18 cellular contexts compared by ENCODE assay signal in the genomic region with DNA sequence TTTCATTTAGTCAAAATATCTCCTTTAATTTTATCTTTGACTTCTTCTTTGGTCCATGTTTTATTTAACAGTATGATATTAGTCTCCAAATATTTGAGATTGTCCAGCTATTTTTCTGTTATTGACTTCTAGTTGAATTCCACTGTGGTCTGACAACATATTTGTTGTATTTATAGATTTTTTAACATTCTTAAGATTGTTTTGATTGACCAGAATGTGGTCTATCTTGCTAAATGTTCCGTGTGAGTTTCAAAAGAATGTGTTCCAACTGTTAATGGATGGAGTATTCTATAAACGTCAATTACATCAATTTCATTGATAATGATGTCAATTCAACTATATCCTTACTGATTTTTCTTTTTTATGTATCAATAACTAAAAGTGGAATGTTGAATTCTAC.
DNase-seq lines count a peak whose midpoint lies in the region; ATAC-seq and TF ChIP-seq lines count a peak whose summit lies in the region.
"Had no signal": no experiment of that assay in that cellular context is flagged by ENCODE, and none has a peak within 500 bp of the region (broad histone marks: within the 10 kb centered on the region; RNA-seq: fewer than 3 reads in every experiment).

No MANE protein-coding gene starts in this region.

- peak; percentile 24 for DNase-seq in GM03348 (ENCODE audit: low spot score)
- peak; percentile 26 for DNase-seq in adipocyte (ENCODE audit: low read depth)
- DNase-seq in fibroblast of villous mesenchyme (ENCODE audit: low read depth) = peak; percentile 14
- DNase-seq in activated T-cell treated with anti-CD3 and anti-CD28 coated beads, Interleukin-2, amount 50 U/mL, for 4 hours = no peak
- no peak for DNase-seq in activated effector memory CD4-positive, alpha-beta T cell treated with Interleukin-2 at 50 U/mL for 16 hours
- DNase-seq: CD4-positive, alpha-beta T cell; DMS153; KG1; NCI-H1048; NCI-H1436; NCI-H2029; NCI-H2171; NCI-H526; PC-9 had no signal

- ATAC-seq in activated T-cell treated with anti-CD3 and anti-CD28 coated beads, Interleukin-2, amount 50 U/mL, for 4 hours = no peak
- no peak for ATAC-seq in GM19035 (IDR thresholded peaks at IDR 0.05; ENCODE audit: unreplicated experiment)
- ATAC-seq: GM23338, HCT116 had no signal

- H3K36me3 ChIP-seq in adipocyte (ENCODE audit: control insufficient read depth, insufficient read depth, low read length, severe bottlenecking) = no peaks in the 10 kb centered on the region
- no peaks in the 10 kb centered on the region for H3K36me3 ChIP-seq in skeletal muscle satellite cell (ENCODE audit: insufficient read depth, low read length)

- H3K4me1 ChIP-seq in adipocyte (ENCODE audit: control insufficient read depth, insufficient read depth, low read length) = no peaks in the 10 kb centered on the region
- peaks cover 4% of the 10 kb centered on the region for H3K4me1 ChIP-seq in skeletal muscle satellite cell (ENCODE audit: control insufficient read depth, insufficient read depth, low read length)

- no peaks in the 10 kb centered on the region for H3K9me3 ChIP-seq in adipocyte (ENCODE audit: control insufficient read depth, low read length)
- H3K9me3 ChIP-seq in skeletal muscle satellite cell (replicated peaks; ENCODE audit: low read length) = no peaks in the 10 kb centered on the region

- H3K4me3 ChIP-seq in adipocyte (ENCODE audit: low read length) (no peak overlapping the region), fibroblast of villous mesenchyme (ENCODE audit: low read depth, low read length) (no peak overlapping the region), skeletal muscle satellite cell (ENCODE audit: low read length) (no peak overlapping the region)
- H3K4me3 ChIP-seq: GM23338, PC-9 had no signal

- TF ChIP-seq CTCF in fibroblast of villous mesenchyme (IDR thresholded peaks at IDR 0.05; ENCODE audit: insufficient read depth, low read depth, low read length) = no peak

- H3K4me3 Mint-ChIP-seq in activated T-cell treated with anti-CD3 and anti-CD28 coated beads, Interleukin-2, amount 50 U/mL, for 4 hours = no peak overlapping the region
- H3K4me3 Mint-ChIP-seq: CD4-positive, alpha-beta T cell; GM23338 had no signal

- H3K36me3 Mint-ChIP-seq in activated T-cell treated with anti-CD3 and anti-CD28 coated beads, Interleukin-2, amount 50 U/mL, for 4 hours (ENCODE audit: insufficient read depth) = no peaks in the 10 kb centered on the region

- H3K9me3 Mint-ChIP-seq in activated T-cell treated with anti-CD3 and anti-CD28 coated beads, Interleukin-2, amount 50 U/mL, for 4 hours = no peaks in the 10 kb centered on the region
- H3K9me3 Mint-ChIP-seq: GM23338 had no signal

- no peak overlapping the region for H3K4me2 ChIP-seq in skeletal muscle satellite cell (ENCODE audit: low read length)
- H3K4me2 ChIP-seq: GM23338, PC-9 had no signal

- no peaks in the 10 kb centered on the region for H3K4me1 Mint-ChIP-seq in activated T-cell treated with anti-CD3 and anti-CD28 coated beads, Interleukin-2, amount 50 U/mL, for 4 hours (ENCODE audit: low read depth)
- H3K4me1 Mint-ChIP-seq: GM23338 had no signal

- no peaks in the 10 kb centered on the region for H3K27me3 Mint-ChIP-seq in activated T-cell treated with anti-CD3 and anti-CD28 coated beads, Interleukin-2, amount 50 U/mL, for 4 hours (ENCODE audit: low read depth)
- H3K27me3 Mint-ChIP-seq: CD4-positive, alpha-beta T cell had no signal

- H3K27me3 ChIP-seq in adipocyte (replicated peaks; ENCODE audit: control insufficient read depth, insufficient read depth, low read length) (no peaks in the 10 kb centered on the region), skeletal muscle satellite cell (ENCODE audit: control insufficient read depth, insufficient read depth, low read length) (no peaks in the 10 kb centered on the region)

- H3K9ac ChIP-seq in adipocyte (ENCODE audit: low read length) (no peak overlapping the region), skeletal muscle satellite cell (ENCODE audit: low read depth, low read length) (peak overlapping the region; percentile 16)

Comparison
In these comparisons a context has a peak if more than half of its experiments do, and no peak if none do; other contexts are left out.
1. DNase-seq: peak in GM03348 (single experiment), adipocyte (single experiment) and fibroblast of villous mesenchyme (single experiment); none in activated T-cell treated with anti-CD3 and anti-CD28 coated beads, Interleukin-2, amount 50 U/mL, for 4 hours (single experiment) and activated effector memory CD4-positive, alpha-beta T cell treated with Interleukin-2 at 50 U/mL for 16 hours (single experiment).